ENCODE assay signal across 9 cellular contexts in genomic region chr6:118705799-118706481, GRCh38. TPM values are rescaled to one million over a fixed set of nuclear protein-coding genes. Genes with fewer than 3 reads are reported as not detected.
DNase-seq lines count a peak whose midpoint lies in the region; ATAC-seq and TF ChIP-seq lines count a peak whose summit lies in the region.
"Had no signal": no experiment of that assay in that cellular context is flagged by ENCODE, and none has a peak within 500 bp of the region (broad histone marks: within the 10 kb centered on the region; RNA-seq: fewer than 3 reads in every experiment).

No MANE protein-coding gene starts in this region.

- H3K4me3 ChIP-seq in mesendoderm (ENCODE audit: low read length) (no peak overlapping the region), Caco-2 (ENCODE audit: low read depth, low read length) (no peak overlapping the region)

- H3K4me1 Mint-ChIP-seq in brain (peaks cover 49% of the 10 kb centered on the region), Caco-2 (ENCODE audit: low read depth, unreplicated experiment) (peaks cover 6% of the 10 kb centered on the region)

- CTCF ChIA-PET in Caco-2 (lab: Charles Lee), result interaction anchor here (0.7 kb wide), 1 partner anchor 69 kb away, joined by 3 read pairs; no protein-coding TSS in a partner anchor

- H3K4me2 ChIP-seq in mesendoderm (ENCODE audit: low read length), result no peak overlapping the region

- no peak overlapping the region for H3K18ac ChIP-seq in mesendoderm (ENCODE audit: low read length)

- H3K27me3 Mint-ChIP-seq in brain (no peaks in the 10 kb centered on the region), Caco-2 (ENCODE audit: insufficient read depth, unreplicated experiment) (peaks cover 12% of the 10 kb centered on the region)

- H3K27ac ChIP-seq in KOPT-K1 (ENCODE audit: low read depth, low read length, poor library complexity, severe bottlenecking), result peak overlapping the region; percentile 62
- H3K27ac ChIP-seq in mesendoderm (ENCODE audit: low read depth, low read length), result no peak overlapping the region
- H3K27ac ChIP-seq: 22Rv1 had no signal

- H2BK15ac ChIP-seq in mesendoderm (replicated peaks; ENCODE audit: low read depth), result no peak overlapping the region

- H3K4ac ChIP-seq in mesendoderm (ENCODE audit: low read depth, low read length), result no peak overlapping the region

- H3K27ac Mint-ChIP-seq in brain (peak overlapping the region; percentile 51 to 75 (median 69)), Caco-2 (ENCODE audit: unreplicated experiment) (no peak overlapping the region)

- H4K8ac ChIP-seq in mesendoderm (ENCODE audit: low read depth, low read length), result no peak overlapping the region

- TF ChIP-seq CTCF in brain (conservative IDR thresholded peaks at IDR 0.05) (no peak), Caco-2 (IDR thresholded peaks at IDR 0.05; ENCODE audit: insufficient read depth in 1 of 2, low read depth in 1 of 2, low read length in 1 of 2, severe bottlenecking in 1 of 2, unreplicated experiment in 1 of 2) (no peak)

- no peak overlapping the region for H2BK120ac ChIP-seq in mesendoderm (ENCODE audit: low read depth, low read length)

- no peak overlapping the region for H2AK5ac ChIP-seq in mesendoderm (ENCODE audit: low read length)

- H3K27me3 ChIP-seq in mesendoderm (ENCODE audit: insufficient read depth, low read length, poor library complexity), result no peaks in the 10 kb centered on the region
- H3K27me3 ChIP-seq in Caco-2 (replicated peaks; ENCODE audit: control insufficient read depth, insufficient read depth, low read length), result no peaks in the 10 kb centered on the region

- POLR2A ChIA-PET in Caco-2 (lab: Charles Lee), result no interaction called here

- H3K36me3 ChIP-seq in KOPT-K1 (ENCODE audit: insufficient read depth, low read length), result peaks cover 31% of the 10 kb centered on the region
- H3K36me3 ChIP-seq in mesendoderm (ENCODE audit: control insufficient read depth, insufficient read depth, low read length), result no peaks in the 10 kb centered on the region
- H3K36me3 ChIP-seq in Caco-2 (ENCODE audit: control insufficient read depth, insufficient read depth, low read length), result no peaks in the 10 kb centered on the region

- H3K9me3 Mint-ChIP-seq in brain, result peaks cover 0 to 3% (median 0%) of the 10 kb centered on the region in 5 experiments
- no peaks in the 10 kb centered on the region for H3K9me3 Mint-ChIP-seq in Caco-2 (ENCODE audit: unreplicated experiment)

- no peak overlapping the region for H2BK5ac ChIP-seq in mesendoderm (ENCODE audit: low read length)

- H3K9me3 ChIP-seq in KOPT-K1 (ENCODE audit: insufficient read depth, low read length, poor library complexity, severe bottlenecking) (no peaks in the 10 kb centered on the region), Caco-2 (no peaks in the 10 kb centered on the region)

- no peak overlapping the region for H3K9ac ChIP-seq in mesendoderm (ENCODE audit: low read length)

- peak; percentile 41 for ATAC-seq in GM21737 (IDR thresholded peaks at IDR 0.05; ENCODE audit: unreplicated experiment)

- H3K56ac ChIP-seq in mesendoderm (ENCODE audit: low read length), result no peak overlapping the region

- peak; percentile 52 for DNase-seq in DMS 273 (lab: John Stamatoyannopoulos, UW; ENCODE audit: unreplicated experiment)
- DNase-seq in DMS 273 treated with DMSO at 0.1 percent for 48 hours (lab: John Stamatoyannopoulos, UW), result no peak
- peak; percentile 94 for DNase-seq in mesendoderm
- no peak for DNase-seq in NCI-H446 treated with DMSO at 0.1 percent for 48 hours (lab: John Stamatoyannopoulos, UW)
- DNase-seq in Caco-2, result no peak

- H3K36me3 Mint-ChIP-seq in brain (no peaks in the 10 kb centered on the region), Caco-2 (ENCODE audit: insufficient read depth, unreplicated experiment) (no peaks in the 10 kb centered on the region)

- no peak overlapping the region for H4K5ac ChIP-seq in mesendoderm (ENCODE audit: low read length)

- no peaks in the 10 kb centered on the region for H3K79me1 ChIP-seq in mesendoderm (ENCODE audit: low read length)

- intact Hi-C loops in Caco-2 (cut with micrococcal nuclease; ENCODE audit: unreplicated experiment), result no loop called here

- no CpG with 5 or more reads among the region's 4 CpGs for WGBS in mesendoderm (ENCODE audit: extremely low coverage, insufficient coverage, low lambda C conversion rate)

- no TSS peak for BruUV-seq in Caco-2 (replicated peaks; lab: Mats Ljungman, UMichigan)

- H3K4me1 ChIP-seq in mesendoderm (ENCODE audit: control insufficient read depth, low read depth, low read length) (peaks cover 15% of the 10 kb centered on the region), Caco-2 (no peaks in the 10 kb centered on the region)

- no peaks in the 10 kb centered on the region for H3K79me2 ChIP-seq in mesendoderm (ENCODE audit: control insufficient read depth, insufficient read depth, low read length)

- H3K23ac ChIP-seq in mesendoderm (ENCODE audit: low read length), result no peak overlapping the region

- H3K4me3 Mint-ChIP-seq in brain (peak overlapping the region; percentile 27 to 80 (median 57)), Caco-2 (ENCODE audit: unreplicated experiment) (no peak overlapping the region)

RNA-seq across cellular contexts. Expression of gene CEP85L, which starts 54.5 kb away (rescaled TPM):
- polyA plus RNA-seq in brain (ENCODE audit: insufficient read depth, low read depth, low replicate concordance), result 2.2 TPM
- polyA plus RNA-seq in mesendoderm (2013, experiment 1 of 2), result 3.1 TPM
- 3.5 TPM for polyA plus RNA-seq in mesendoderm (2013, experiment 2 of 2)
- 0.29 and 0.46 TPM in 2 replicates for total RNA-seq in Caco-2 (2022)

Comparison
In these comparisons a context has a peak if more than half of its experiments do, and no peak if none do; other contexts are left out.
1. DNase-seq: peak in DMS 273 (single experiment) and mesendoderm (single experiment); none in DMS 273 treated with DMSO at 0.1 percent for 48 hours (single experiment), NCI-H446 treated with DMSO at 0.1 percent for 48 hours (single experiment) and Caco-2 (0 of 2).